In the genomic region with DNA sequence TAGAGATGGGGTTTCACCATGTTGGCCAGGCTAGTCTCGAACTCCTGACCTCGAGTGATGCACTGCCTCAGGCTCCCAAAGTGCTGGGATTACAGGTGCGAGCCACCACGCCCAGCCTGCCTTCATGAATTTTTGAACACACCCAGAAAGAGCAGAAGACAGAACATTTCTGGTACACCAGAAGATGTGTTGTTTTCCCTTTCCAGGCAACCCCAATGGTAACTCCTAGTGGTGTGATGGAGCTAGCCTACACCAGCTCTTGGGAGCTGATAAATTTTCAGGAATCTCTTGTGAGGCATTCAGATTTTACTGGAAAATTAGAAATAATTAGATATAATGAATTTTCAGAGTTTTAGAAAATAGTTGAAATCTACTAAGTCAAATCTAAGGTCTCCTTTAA, we compare ENCODE assay signal across 8 cellular contexts. TPM values are rescaled to one million over a fixed set of nuclear protein-coding genes. Genes with fewer than 3 reads are reported as not detected.
A peak's percentile ranks its signal among the peaks of the same experiment; 100 is the strongest.
DNase-seq lines count a peak whose midpoint lies in the region; ATAC-seq and TF ChIP-seq lines count a peak whose summit lies in the region.

No MANE protein-coding gene starts in this region.

- no peaks in the 10 kb centered on the region for H3K27me3 Mint-ChIP-seq in activated naive CD8-positive, alpha-beta T cell

- H3K9me3 ChIP-seq in right atrium auricular region = no peaks in the 10 kb centered on the region
- H3K9me3 ChIP-seq in mesenchymal stem cell (ENCODE audit: control insufficient read depth, low read length) = no peaks in the 10 kb centered on the region

- H3K4ac ChIP-seq in mesenchymal stem cell (ENCODE audit: low read depth in 1 of 2, low read length in 2 of 2) = no peak overlapping the region

- 95% methylated on average over 4 of the region's 4 CpGs for WGBS in mesenchymal stem cell

- no peak overlapping the region for H4K8ac ChIP-seq in mesenchymal stem cell (ENCODE audit: low read length)

- peak overlapping the region; percentile 94 to 97 for H3K27ac ChIP-seq in right atrium auricular region
- no peak overlapping the region for H3K27ac ChIP-seq in mesenchymal stem cell (ENCODE audit: low read length, poor library complexity, severe bottlenecking)

- H4K91ac ChIP-seq in mesenchymal stem cell (ENCODE audit: low read length) = no peak overlapping the region

- H3K4me3 Mint-ChIP-seq in activated naive CD8-positive, alpha-beta T cell = peak overlapping the region; percentile 97

- H3K14ac ChIP-seq in mesenchymal stem cell (ENCODE audit: low read length in 2 of 2) = no peak overlapping the region

- no peak overlapping the region for H2BK12ac ChIP-seq in mesenchymal stem cell (ENCODE audit: low read length in 2 of 2)

- no peak overlapping the region for H3K18ac ChIP-seq in mesenchymal stem cell (ENCODE audit: low read depth in 1 of 2, low read length in 2 of 2)

- ATAC-seq in left ventricle myocardium superior = no peak
- ATAC-seq in HG02885 (IDR thresholded peaks at IDR 0.05; ENCODE audit: poor library complexity, unreplicated experiment) = no peak

- H3K27me3 ChIP-seq in right atrium auricular region (no peaks in the 10 kb centered on the region), mesenchymal stem cell (ENCODE audit: control insufficient read depth in 1 of 2, insufficient read depth in 1 of 2, low read length in 2 of 2) (peaks cover 4 to 5% of the 10 kb centered on the region in 2 experiments)

- H3K79me1 ChIP-seq in mesenchymal stem cell (replicated peaks; ENCODE audit: low read length, poor library complexity, severe bottlenecking) = peaks cover 2% of the 10 kb centered on the region

- H3K36me3 ChIP-seq in right atrium auricular region = no peaks in the 10 kb centered on the region
- no peaks in the 10 kb centered on the region for H3K36me3 ChIP-seq in mesenchymal stem cell (ENCODE audit: control insufficient read depth in 1 of 2, insufficient read depth in 2 of 2, low read depth in 1 of 2, low read length in 2 of 2)

- no peaks in the 10 kb centered on the region for H3K9me3 Mint-ChIP-seq in activated naive CD8-positive, alpha-beta T cell (ENCODE audit: low read depth)

- TF ChIP-seq CTCF in right atrium auricular region (IDR thresholded peaks at IDR 0.05) = no peak

- no peak overlapping the region for H3K23ac ChIP-seq in mesenchymal stem cell (ENCODE audit: low read length in 2 of 2)

- H3K4me3 ChIP-seq in right atrium auricular region = peak overlapping the region in 1 of 2 donors; percentile 75
- H3K4me3 ChIP-seq in mesenchymal stem cell (ENCODE audit: insufficient read depth in 1 of 2, low read depth in 1 of 2, low read length in 2 of 2) = peak overlapping the region in 1 of 2 experiments; percentile 95

- H3K36me3 Mint-ChIP-seq in activated naive CD8-positive, alpha-beta T cell = peaks cover 9% of the 10 kb centered on the region

- no peak overlapping the region for H2BK15ac ChIP-seq in mesenchymal stem cell (ENCODE audit: low read depth, poor library complexity, severe bottlenecking)

- H3K9ac ChIP-seq in mesenchymal stem cell (ENCODE audit: low read length) = peak overlapping the region; percentile 100

- intact Hi-C loops in left ventricle myocardium superior (cut with micrococcal nuclease) = no loop called here

- peaks cover 0 to 15% of the 10 kb centered on the region in 2 donors for H3K4me1 ChIP-seq in right atrium auricular region
- no peaks in the 10 kb centered on the region for H3K4me1 ChIP-seq in mesenchymal stem cell (ENCODE audit: control insufficient read depth, insufficient read depth, low read depth, low read length)

- DNase-seq in right atrium auricular region (ENCODE audit: low spot score) = no peak
- DNase-seq in left ventricle myocardium superior = no peak
- DNase-seq in mesenchymal stem cell = no peak
- DNase-seq in activated effector memory CD4-positive, alpha-beta T cell treated with Interleukin-2 at 50 U/mL for 16 hours = no peak
- DNase-seq in NOMO-1 treated with DMSO at 0.1 percent for 48 hours (lab: John Stamatoyannopoulos, UW; ENCODE audit: unreplicated experiment) = no peak
- no peak for DNase-seq in midbrain (lab: John Stamatoyannopoulos, UW)

- H2AFZ ChIP-seq in mesenchymal stem cell (ENCODE audit: low read depth, low read length) = no peak overlapping the region

- H2BK5ac ChIP-seq in mesenchymal stem cell (ENCODE audit: low read depth, low read length, poor library complexity, severe bottlenecking) = no peak overlapping the region

- H3K4me2 ChIP-seq in mesenchymal stem cell (ENCODE audit: low read length, poor library complexity, severe bottlenecking) = no peak overlapping the region

- no peak overlapping the region for H2AK5ac ChIP-seq in mesenchymal stem cell (ENCODE audit: low read length, severe bottlenecking)

- H3K4me1 Mint-ChIP-seq in activated naive CD8-positive, alpha-beta T cell (ENCODE audit: low read depth) = peaks cover 12% of the 10 kb centered on the region

- H3K27ac Mint-ChIP-seq in activated naive CD8-positive, alpha-beta T cell = peak overlapping the region; percentile 34

- H2BK120ac ChIP-seq in mesenchymal stem cell (ENCODE audit: low read depth, low read length) = no peak overlapping the region

RNA-seq across cellular contexts. Expression of a gene that starts 0.9 kb away (rescaled TPM):
- 10 to 100 TPM; 21.9 to 22.7 TPM for total RNA-seq in right atrium auricular region
- 16.7 TPM for total RNA-seq in left ventricle myocardium superior
- polyA plus RNA-seq in mesenchymal stem cell (2013, experiment 1 of 2) = 1.0 TPM
- 0.67 TPM for polyA plus RNA-seq in mesenchymal stem cell (2013, experiment 2 of 2)
